ENCODE assay signal across 9 cellular contexts in the genomic region with DNA sequence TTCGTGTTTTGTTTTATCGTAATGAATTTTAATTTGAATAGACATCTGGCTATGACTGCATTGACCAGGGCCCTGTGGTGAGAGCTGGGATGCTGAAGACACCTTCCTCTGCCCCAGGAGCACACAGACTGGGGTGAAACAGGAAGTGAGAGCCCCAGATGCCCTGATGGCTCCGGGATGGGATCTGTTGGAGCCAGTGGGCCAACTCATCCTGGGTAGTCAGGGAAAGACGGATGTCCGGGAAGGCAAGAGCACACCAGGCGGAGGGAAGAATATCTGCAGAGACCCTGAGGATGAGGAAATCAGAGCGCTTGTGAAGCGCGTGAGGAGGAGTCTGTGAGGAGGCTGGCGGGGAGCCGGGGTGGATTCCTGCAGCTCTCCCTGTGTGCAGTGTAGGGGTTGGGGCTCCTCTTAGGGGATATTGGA.
DNase-seq lines count a peak whose midpoint lies in the region; TF ChIP-seq lines count a peak whose summit lies in the region.
"Had no signal": no experiment of that assay in that cellular context is flagged by ENCODE, and none has a peak within 500 bp of the region (broad histone marks: within the 10 kb centered on the region; RNA-seq: fewer than 3 reads in every experiment).

No MANE protein-coding gene starts in this region.

- TF ChIP-seq POLR2A in uterus (IDR thresholded peaks at IDR 0.05) = no peak

- CTCF ChIA-PET in activated naive CD4-positive, alpha-beta T cell treated with anti-CD3 and anti-CD28 coated beads for 36 hours (lab: Charles Lee) = interaction anchor here (1.9 kb wide), 1 partner anchor 10 kb away, joined by 7 read pairs; no protein-coding TSS in a partner anchor
- CTCF ChIA-PET in HEK293T (lab: Yijun Ruan, JAX) = interaction anchor here (1.2 to 1.6 kb wide), 2 partner anchors 10 to 14 kb away, joined by 4 to 8 read pairs; no protein-coding TSS in a partner anchor

- H3K27ac ChIP-seq in muscle layer of duodenum (ENCODE audit: low read length) (peak overlapping the region; percentile 65), uterus (peak overlapping the region; percentile 52 to 68)

- H3K9me3 Mint-ChIP-seq in activated naive CD4-positive, alpha-beta T cell treated with anti-CD3 and anti-CD28 coated beads for 36 hours = no peaks in the 10 kb centered on the region
- peaks cover 4% of the 10 kb centered on the region for H3K9me3 Mint-ChIP-seq in endothelial cell (ENCODE audit: unreplicated experiment)
- H3K9me3 Mint-ChIP-seq: CD4-positive, alpha-beta memory T cell had no signal

- DNase-seq in activated naive CD4-positive, alpha-beta T cell treated with anti-CD3 and anti-CD28 coated beads for 36 hours = no peak
- DNase-seq in activated naive CD4-positive, alpha-beta T cell treated with Interleukin-2 at 50 U/mL for 16 hours = no peak
- DNase-seq in endothelial cell (ENCODE audit: low spot score) = no peak
- DNase-seq in uterus = peak; percentile 76 to 77
- DNase-seq in hippocampal formation (lab: John Stamatoyannopoulos, UW) = no peak
- no peak for DNase-seq in HEK293T (ENCODE audit: extremely low spot score)
- DNase-seq in NCI-H146 treated with DMSO at 0.1 percent for 48 hours (lab: John Stamatoyannopoulos, UW; ENCODE audit: unreplicated experiment) = no peak
- DNase-seq: CD4-positive, alpha-beta memory T cell had no signal

- H3K4me1 ChIP-seq in muscle layer of duodenum (ENCODE audit: control insufficient read depth in 1 of 2, insufficient read depth in 2 of 2, low read length in 2 of 2) = peaks cover 8 to 28% of the 10 kb centered on the region in 2 donors
- H3K4me1 ChIP-seq in uterus = peaks cover 0 to 16% of the 10 kb centered on the region in 2 donors

- no peak overlapping the region for H3K4me3 Mint-ChIP-seq in activated naive CD4-positive, alpha-beta T cell treated with anti-CD3 and anti-CD28 coated beads for 36 hours
- H3K4me3 Mint-ChIP-seq in endothelial cell (ENCODE audit: unreplicated experiment) = no peak overlapping the region
- H3K4me3 Mint-ChIP-seq: CD4-positive, alpha-beta memory T cell had no signal

- POLR2A ChIA-PET in HEK293T (lab: Yijun Ruan, JAX) = interaction anchor here (1.0 kb wide), 1 partner anchor 20 kb away, joined by 4 read pairs; no protein-coding TSS in a partner anchor

- intact Hi-C loops in activated naive CD4-positive, alpha-beta T cell treated with anti-CD3 and anti-CD28 coated beads for 36 hours (cut with micrococcal nuclease) = no loop called here
- intact Hi-C loops in uterus (cut with DNase I; ENCODE audit: low total_unique reads) = no loop called here

- H3K36me3 ChIP-seq in muscle layer of duodenum (ENCODE audit: control insufficient read depth in 1 of 2, insufficient read depth in 2 of 2, low read length in 2 of 2) (no peaks in the 10 kb centered on the region), uterus (no peaks in the 10 kb centered on the region)

- H3K27me3 ChIP-seq in muscle layer of duodenum (ENCODE audit: low read depth, low read length) = no peaks in the 10 kb centered on the region
- H3K27me3 ChIP-seq in uterus = no peaks in the 10 kb centered on the region

- peaks cover 23% of the 10 kb centered on the region for H3K4me1 Mint-ChIP-seq in activated naive CD4-positive, alpha-beta T cell treated with anti-CD3 and anti-CD28 coated beads for 36 hours (ENCODE audit: low read depth)
- peaks cover 28% of the 10 kb centered on the region for H3K4me1 Mint-ChIP-seq in endothelial cell (ENCODE audit: unreplicated experiment)

- H3K27ac Mint-ChIP-seq in activated naive CD4-positive, alpha-beta T cell treated with anti-CD3 and anti-CD28 coated beads for 36 hours = peak overlapping the region; percentile 44
- peak overlapping the region; percentile 78 for H3K27ac Mint-ChIP-seq in endothelial cell (ENCODE audit: unreplicated experiment)

- peaks cover 48% of the 10 kb centered on the region for H3K36me3 Mint-ChIP-seq in activated naive CD4-positive, alpha-beta T cell treated with anti-CD3 and anti-CD28 coated beads for 36 hours (ENCODE audit: low read depth)
- peaks cover 26% of the 10 kb centered on the region for H3K36me3 Mint-ChIP-seq in endothelial cell (ENCODE audit: low read depth, unreplicated experiment)

- no peak for TF ChIP-seq CTCF in endothelial cell (IDR thresholded peaks at IDR 0.05; ENCODE audit: unreplicated experiment)
- peak in 2 of 4 experiments; percentile 47 to 53 for TF ChIP-seq CTCF in uterus (IDR thresholded peaks at IDR 0.05)

- no peaks in the 10 kb centered on the region for H3K9me3 ChIP-seq in muscle layer of duodenum (ENCODE audit: control insufficient read depth in 1 of 2, low read length in 2 of 2)
- no peaks in the 10 kb centered on the region for H3K9me3 ChIP-seq in uterus

- H3K4me3 ChIP-seq in muscle layer of duodenum (ENCODE audit: low read depth in 1 of 2, low read length in 2 of 2) (peak overlapping the region; percentile 22 to 23), uterus (peak overlapping the region; percentile 5 to 14)

- no peaks in the 10 kb centered on the region for H3K27me3 Mint-ChIP-seq in activated naive CD4-positive, alpha-beta T cell treated with anti-CD3 and anti-CD28 coated beads for 36 hours (ENCODE audit: low read depth)
- H3K27me3 Mint-ChIP-seq in endothelial cell (ENCODE audit: unreplicated experiment) = peaks cover 14% of the 10 kb centered on the region
- H3K27me3 Mint-ChIP-seq: CD4-positive, alpha-beta memory T cell had no signal

TF ChIP-seq in HEK293T, 16 proteins besides CTCF, POLR2A, EP300 and RAD21:
- TF ChIP-seq ARNT (IDR thresholded peaks at IDR 0.05) (no peak), FOXA1 (IDR thresholded peaks at IDR 0.05) (no peak), SP1 (IDR thresholded peaks at IDR 0.05) (no peak), LEF1 (IDR thresholded peaks at IDR 0.05; ENCODE audit: borderline replicate concordance) (no peak), L3MBTL2 (conservative IDR thresholded peaks at IDR 0.05) (no peak), SUZ12 (IDR thresholded peaks at IDR 0.05) (no peak), FOXM1 (IDR thresholded peaks at IDR 0.05; ENCODE audit: borderline replicate concordance) (no peak), BHLHE40 (IDR thresholded peaks at IDR 0.05; ENCODE audit: borderline replicate concordance) (no peak), TARDBP (IDR thresholded peaks at IDR 0.05) (no peak), HDGF (IDR thresholded peaks at IDR 0.05; ENCODE audit: borderline replicate concordance) (no peak), ZNF384 (IDR thresholded peaks at IDR 0.05) (no peak)
- TF ChIP-seq, protein P1, sequence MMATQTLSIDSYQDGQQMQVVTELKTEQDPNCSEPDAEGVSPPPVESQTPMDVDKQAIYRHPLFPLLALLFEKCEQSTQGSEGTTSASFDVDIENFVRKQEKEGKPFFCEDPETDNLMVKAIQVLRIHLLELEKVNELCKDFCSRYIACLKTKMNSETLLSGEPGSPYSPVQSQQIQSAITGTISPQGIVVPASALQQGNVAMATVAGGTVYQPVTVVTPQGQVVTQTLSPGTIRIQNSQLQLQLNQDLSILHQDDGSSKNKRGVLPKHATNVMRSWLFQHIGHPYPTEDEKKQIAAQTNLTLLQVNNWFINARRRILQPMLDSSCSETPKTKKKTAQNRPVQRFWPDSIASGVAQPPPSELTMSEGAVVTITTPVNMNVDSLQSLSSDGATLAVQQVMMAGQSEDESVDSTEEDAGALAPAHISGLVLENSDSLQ (IDR thresholded peaks at IDR 0.05) = no peak
TF ChIP-seq in HEK293T: peak in this region for 0.

Comparison
In these comparisons a context has a peak if more than half of its experiments do, and no peak if none do; other contexts are left out.
1. DNase-seq: peak in uterus (2 of 2); none in activated naive CD4-positive, alpha-beta T cell treated with anti-CD3 and anti-CD28 coated beads for 36 hours (single experiment), activated naive CD4-positive, alpha-beta T cell treated with Interleukin-2 at 50 U/mL for 16 hours (single experiment), endothelial cell (single experiment), hippocampal formation (0 of 2), HEK293T (single experiment) and NCI-H146 treated with DMSO at 0.1 percent for 48 hours (single experiment).